In the genomic region with DNA sequence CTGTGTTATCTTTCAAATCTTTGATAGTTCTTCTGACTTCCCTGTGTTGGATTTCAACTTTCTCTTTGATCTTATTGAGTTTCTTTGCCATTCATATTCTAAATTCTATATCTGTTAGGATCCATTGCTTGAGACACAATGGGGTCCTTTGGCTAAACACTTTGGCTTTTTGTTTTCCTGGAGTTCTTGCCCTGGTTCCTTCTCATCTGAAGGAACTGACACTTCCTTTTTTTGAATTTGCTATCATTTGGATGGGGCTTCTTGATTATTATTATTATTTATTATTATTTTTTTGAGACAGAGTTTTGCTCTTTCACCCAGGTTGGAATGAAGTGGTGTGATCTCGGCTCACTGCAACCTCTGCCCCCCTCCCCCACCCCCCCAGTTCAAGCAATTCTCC, we compare ENCODE assay signal across 8 cellular contexts.
"Had no signal": no experiment of that assay in that cellular context is flagged by ENCODE, and none has a peak within 500 bp of the region (broad histone marks: within the 10 kb centered on the region; RNA-seq: fewer than 3 reads in every experiment).

No MANE protein-coding gene starts in this region.

- DNase-seq: GDM1, GF-D8 had no signal

- FAIRE-seq: G401.6, GM12878, GM12891, GM12892, GM18507, GM19239 had no signal

- H3K4me3 ChIP-seq: GM12878 had no signal
